Comparison of ENCODE assay signal across 1 cellular context in the genomic region with DNA sequence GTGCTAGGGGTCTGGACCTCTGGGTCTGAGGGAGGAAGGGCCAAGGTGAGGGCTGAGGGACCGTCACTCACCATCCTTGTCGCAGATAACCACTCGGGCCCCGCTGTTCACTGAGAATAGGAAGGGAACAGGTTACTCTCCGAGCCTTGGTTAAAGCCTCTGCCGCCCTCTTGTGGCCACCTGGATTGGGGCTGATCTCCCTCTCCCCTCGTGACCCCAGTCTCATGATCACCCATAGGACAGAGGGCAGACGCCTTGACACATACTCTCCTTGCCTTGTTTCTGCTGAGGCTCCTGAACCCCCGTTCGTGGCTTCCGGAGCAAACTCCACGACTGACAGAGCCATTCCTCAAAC.
TF ChIP-seq lines count a peak whose summit lies in the region.

No MANE protein-coding gene starts in this region.

TF ChIP-seq in HepG2, 621 proteins besides CTCF, POLR2A, EP300 and RAD21 (continued from another document and continues in another):
- TF ChIP-seq, protein P1, sequence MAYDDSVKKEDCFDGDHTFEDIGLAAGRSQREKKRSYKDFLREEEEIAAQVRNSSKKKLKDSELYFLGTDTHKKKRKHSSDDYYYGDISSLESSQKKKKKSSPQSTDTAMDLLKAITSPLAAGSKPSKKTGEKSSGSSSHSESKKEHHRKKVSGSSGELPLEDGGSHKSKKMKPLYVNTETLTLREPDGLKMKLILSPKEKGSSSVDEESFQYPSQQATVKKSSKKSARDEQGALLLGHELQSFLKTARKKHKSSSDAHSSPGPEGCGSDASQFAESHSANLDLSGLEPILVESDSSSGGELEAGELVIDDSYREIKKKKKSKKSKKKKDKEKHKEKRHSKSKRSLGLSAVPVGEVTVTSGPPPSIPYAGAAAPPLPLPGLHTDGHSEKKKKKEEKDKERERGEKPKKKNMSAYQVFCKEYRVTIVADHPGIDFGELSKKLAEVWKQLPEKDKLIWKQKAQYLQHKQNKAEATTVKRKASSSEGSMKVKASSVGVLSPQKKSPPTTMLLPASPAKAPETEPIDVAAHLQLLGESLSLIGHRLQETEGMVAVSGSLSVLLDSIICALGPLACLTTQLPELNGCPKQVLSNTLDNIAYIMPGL (CRISPR knock-in tag; IDR thresholded peaks at IDR 0.05; ENCODE audit: borderline replicate concordance in 1 of 2, low read depth in 1 of 2): peak in 1 of 2 experiments; percentile 57; a peak in 3 of 4 replicates
- TF ChIP-seq, protein P2, sequence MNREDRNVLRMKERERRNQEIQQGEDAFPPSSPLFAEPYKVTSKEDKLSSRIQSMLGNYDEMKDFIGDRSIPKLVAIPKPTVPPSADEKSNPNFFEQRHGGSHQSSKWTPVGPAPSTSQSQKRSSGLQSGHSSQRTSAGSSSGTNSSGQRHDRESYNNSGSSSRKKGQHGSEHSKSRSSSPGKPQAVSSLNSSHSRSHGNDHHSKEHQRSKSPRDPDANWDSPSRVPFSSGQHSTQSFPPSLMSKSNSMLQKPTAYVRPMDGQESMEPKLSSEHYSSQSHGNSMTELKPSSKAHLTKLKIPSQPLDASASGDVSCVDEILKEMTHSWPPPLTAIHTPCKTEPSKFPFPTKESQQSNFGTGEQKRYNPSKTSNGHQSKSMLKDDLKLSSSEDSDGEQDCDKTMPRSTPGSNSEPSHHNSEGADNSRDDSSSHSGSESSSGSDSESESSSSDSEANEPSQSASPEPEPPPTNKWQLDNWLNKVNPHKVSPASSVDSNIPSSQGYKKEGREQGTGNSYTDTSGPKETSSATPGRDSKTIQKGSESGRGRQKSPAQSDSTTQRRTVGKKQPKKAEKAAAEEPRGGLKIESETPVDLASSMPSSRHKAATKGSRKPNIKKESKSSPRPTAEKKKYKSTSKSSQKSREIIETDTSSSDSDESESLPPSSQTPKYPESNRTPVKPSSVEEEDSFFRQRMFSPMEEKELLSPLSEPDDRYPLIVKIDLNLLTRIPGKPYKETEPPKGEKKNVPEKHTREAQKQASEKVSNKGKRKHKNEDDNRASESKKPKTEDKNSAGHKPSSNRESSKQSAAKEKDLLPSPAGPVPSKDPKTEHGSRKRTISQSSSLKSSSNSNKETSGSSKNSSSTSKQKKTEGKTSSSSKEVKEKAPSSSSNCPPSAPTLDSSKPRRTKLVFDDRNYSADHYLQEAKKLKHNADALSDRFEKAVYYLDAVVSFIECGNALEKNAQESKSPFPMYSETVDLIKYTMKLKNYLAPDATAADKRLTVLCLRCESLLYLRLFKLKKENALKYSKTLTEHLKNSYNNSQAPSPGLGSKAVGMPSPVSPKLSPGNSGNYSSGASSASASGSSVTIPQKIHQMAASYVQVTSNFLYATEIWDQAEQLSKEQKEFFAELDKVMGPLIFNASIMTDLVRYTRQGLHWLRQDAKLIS (CRISPR knock-in tag; IDR thresholded peaks at IDR 0.05): no peak
- TF ChIP-seq HMG20B (CRISPR knock-in tag; conservative IDR thresholded peaks at IDR 0.05) (no peak), MTA1 (CRISPR knock-in tag; IDR thresholded peaks at IDR 0.05; ENCODE audit: borderline replicate concordance) (no peak), ZNF282 (IDR thresholded peaks at IDR 0.05; ENCODE audit: partially characterized antibody) (no peak), WIZ (CRISPR knock-in tag; IDR thresholded peaks at IDR 0.05) (no peak), ZNF598 (CRISPR knock-in tag; IDR thresholded peaks at IDR 0.05; ENCODE audit: borderline replicate concordance) (peak; percentile 58; the same call in 1 of the 2 replicates), TOE1 (CRISPR knock-in tag; IDR thresholded peaks at IDR 0.05) (no peak), ZNF143 (CRISPR knock-in tag; IDR thresholded peaks at IDR 0.05) (peak; percentile 49; the same call in 1 of the 2 replicates), HNF4A (CRISPR knock-in tag; IDR thresholded peaks at IDR 0.05) (peak; percentile 38), MAZ (IDR thresholded peaks at IDR 0.05; ENCODE audit: borderline replicate concordance, low read depth, low read length) (0 out of 2 replicates have a peak, but pooled peaks have one; percentile 38), MAZ (CRISPR knock-in tag; IDR thresholded peaks at IDR 0.05; ENCODE audit: low read depth) (peak; percentile 73), ZNF605 (CRISPR knock-in tag; IDR thresholded peaks at IDR 0.05) (0 out of 2 replicates have a peak, but pooled peaks have one; percentile 16), ZNF670 (CRISPR knock-in tag; IDR thresholded peaks at IDR 0.05; ENCODE audit: borderline replicate concordance) (no peak), ZFP41 (CRISPR knock-in tag; IDR thresholded peaks at IDR 0.05; ENCODE audit: borderline replicate concordance) (0 out of 2 replicates have a peak, but pooled peaks have one; percentile 20)
- TF ChIP-seq, protein P3, sequence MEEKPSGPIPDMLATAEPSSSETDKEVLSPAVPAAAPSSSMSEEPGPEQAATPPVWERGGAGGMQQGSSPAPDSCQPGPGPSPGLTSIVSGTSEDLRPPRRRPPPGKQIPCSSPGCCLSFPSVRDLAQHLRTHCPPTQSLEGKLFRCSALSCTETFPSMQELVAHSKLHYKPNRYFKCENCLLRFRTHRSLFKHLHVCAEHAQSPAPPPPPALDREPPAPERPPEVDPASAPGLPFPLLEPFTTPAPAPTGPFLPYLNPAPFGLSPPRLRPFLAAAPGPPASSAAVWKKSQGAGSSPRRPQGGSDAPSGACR (CRISPR knock-in tag; IDR thresholded peaks at IDR 0.05): no peak
- TF ChIP-seq, protein P4, sequence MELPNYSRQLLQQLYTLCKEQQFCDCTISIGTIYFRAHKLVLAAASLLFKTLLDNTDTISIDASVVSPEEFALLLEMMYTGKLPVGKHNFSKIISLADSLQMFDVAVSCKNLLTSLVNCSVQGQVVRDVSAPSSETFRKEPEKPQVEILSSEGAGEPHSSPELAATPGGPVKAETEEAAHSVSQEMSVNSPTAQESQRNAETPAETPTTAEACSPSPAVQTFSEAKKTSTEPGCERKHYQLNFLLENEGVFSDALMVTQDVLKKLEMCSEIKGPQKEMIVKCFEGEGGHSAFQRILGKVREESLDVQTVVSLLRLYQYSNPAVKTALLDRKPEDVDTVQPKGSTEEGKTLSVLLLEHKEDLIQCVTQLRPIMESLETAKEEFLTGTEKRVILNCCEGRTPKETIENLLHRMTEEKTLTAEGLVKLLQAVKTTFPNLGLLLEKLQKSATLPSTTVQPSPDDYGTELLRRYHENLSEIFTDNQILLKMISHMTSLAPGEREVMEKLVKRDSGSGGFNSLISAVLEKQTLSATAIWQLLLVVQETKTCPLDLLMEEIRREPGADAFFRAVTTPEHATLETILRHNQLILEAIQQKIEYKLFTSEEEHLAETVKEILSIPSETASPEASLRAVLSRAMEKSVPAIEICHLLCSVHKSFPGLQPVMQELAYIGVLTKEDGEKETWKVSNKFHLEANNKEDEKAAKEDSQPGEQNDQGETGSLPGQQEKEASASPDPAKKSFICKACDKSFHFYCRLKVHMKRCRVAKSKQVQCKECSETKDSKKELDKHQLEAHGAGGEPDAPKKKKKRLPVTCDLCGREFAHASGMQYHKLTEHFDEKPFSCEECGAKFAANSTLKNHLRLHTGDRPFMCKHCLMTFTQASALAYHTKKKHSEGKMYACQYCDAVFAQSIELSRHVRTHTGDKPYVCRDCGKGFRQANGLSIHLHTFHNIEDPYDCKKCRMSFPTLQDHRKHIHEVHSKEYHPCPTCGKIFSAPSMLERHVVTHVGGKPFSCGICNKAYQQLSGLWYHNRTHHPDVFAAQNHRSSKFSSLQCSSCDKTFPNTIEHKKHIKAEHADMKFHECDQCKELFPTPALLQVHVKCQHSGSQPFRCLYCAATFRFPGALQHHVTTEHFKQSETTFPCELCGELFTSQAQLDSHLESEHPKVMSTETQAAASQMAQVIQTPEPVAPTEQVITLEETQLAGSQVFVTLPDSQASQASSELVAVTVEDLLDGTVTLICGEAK (IDR thresholded peaks at IDR 0.05): no peak
- TF ChIP-seq, protein P4 (CRISPR knock-in tag; IDR thresholded peaks at IDR 0.05): peak; percentile 33; the same call in 1 of the 2 replicates
- TF ChIP-seq, protein P5, sequence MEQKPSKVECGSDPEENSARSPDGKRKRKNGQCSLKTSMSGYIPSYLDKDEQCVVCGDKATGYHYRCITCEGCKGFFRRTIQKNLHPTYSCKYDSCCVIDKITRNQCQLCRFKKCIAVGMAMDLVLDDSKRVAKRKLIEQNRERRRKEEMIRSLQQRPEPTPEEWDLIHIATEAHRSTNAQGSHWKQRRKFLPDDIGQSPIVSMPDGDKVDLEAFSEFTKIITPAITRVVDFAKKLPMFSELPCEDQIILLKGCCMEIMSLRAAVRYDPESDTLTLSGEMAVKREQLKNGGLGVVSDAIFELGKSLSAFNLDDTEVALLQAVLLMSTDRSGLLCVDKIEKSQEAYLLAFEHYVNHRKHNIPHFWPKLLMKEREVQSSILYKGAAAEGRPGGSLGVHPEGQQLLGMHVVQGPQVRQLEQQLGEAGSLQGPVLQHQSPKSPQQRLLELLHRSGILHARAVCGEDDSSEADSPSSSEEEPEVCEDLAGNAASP (CRISPR knock-in tag; IDR thresholded peaks at IDR 0.05; ENCODE audit: borderline replicate concordance): peak; percentile 91; the same call in 1 of the 2 replicates
- TF ChIP-seq, protein P6, sequence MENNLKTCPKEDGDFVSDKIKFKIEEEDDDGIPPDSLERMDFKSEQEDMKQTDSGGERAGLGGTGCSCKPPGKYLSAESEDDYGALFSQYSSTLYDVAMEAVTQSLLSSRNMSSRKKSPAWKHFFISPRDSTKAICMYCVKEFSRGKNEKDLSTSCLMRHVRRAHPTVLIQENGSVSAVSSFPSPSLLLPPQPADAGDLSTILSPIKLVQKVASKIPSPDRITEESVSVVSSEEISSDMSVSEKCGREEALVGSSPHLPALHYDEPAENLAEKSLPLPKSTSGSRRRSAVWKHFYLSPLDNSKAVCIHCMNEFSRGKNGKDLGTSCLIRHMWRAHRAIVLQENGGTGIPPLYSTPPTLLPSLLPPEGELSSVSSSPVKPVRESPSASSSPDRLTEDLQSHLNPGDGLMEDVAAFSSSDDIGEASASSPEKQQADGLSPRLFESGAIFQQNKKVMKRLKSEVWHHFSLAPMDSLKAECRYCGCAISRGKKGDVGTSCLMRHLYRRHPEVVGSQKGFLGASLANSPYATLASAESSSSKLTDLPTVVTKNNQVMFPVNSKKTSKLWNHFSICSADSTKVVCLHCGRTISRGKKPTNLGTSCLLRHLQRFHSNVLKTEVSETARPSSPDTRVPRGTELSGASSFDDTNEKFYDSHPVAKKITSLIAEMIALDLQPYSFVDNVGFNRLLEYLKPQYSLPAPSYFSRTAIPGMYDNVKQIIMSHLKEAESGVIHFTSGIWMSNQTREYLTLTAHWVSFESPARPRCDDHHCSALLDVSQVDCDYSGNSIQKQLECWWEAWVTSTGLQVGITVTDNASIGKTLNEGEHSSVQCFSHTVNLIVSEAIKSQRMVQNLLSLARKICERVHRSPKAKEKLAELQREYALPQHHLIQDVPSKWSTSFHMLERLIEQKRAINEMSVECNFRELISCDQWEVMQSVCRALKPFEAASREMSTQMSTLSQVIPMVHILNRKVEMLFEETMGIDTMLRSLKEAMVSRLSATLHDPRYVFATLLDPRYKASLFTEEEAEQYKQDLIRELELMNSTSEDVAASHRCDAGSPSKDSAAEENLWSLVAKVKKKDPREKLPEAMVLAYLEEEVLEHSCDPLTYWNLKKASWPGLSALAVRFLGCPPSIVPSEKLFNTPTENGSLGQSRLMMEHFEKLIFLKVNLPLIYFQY (CRISPR knock-in tag; IDR thresholded peaks at IDR 0.05; ENCODE audit: borderline replicate concordance): no peak
- TF ChIP-seq, protein P7, sequence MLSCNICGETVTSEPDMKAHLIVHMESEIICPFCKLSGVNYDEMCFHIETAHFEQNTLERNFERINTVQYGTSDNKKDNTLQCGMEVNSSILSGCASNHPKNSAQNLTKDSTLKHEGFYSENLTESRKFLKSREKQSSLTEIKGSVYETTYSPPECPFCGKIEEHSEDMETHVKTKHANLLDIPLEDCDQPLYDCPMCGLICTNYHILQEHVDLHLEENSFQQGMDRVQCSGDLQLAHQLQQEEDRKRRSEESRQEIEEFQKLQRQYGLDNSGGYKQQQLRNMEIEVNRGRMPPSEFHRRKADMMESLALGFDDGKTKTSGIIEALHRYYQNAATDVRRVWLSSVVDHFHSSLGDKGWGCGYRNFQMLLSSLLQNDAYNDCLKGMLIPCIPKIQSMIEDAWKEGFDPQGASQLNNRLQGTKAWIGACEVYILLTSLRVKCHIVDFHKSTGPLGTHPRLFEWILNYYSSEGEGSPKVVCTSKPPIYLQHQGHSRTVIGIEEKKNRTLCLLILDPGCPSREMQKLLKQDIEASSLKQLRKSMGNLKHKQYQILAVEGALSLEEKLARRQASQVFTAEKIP (CRISPR knock-in tag; IDR thresholded peaks at IDR 0.05; ENCODE audit: borderline replicate concordance): no peak
- TF ChIP-seq, protein P8, sequence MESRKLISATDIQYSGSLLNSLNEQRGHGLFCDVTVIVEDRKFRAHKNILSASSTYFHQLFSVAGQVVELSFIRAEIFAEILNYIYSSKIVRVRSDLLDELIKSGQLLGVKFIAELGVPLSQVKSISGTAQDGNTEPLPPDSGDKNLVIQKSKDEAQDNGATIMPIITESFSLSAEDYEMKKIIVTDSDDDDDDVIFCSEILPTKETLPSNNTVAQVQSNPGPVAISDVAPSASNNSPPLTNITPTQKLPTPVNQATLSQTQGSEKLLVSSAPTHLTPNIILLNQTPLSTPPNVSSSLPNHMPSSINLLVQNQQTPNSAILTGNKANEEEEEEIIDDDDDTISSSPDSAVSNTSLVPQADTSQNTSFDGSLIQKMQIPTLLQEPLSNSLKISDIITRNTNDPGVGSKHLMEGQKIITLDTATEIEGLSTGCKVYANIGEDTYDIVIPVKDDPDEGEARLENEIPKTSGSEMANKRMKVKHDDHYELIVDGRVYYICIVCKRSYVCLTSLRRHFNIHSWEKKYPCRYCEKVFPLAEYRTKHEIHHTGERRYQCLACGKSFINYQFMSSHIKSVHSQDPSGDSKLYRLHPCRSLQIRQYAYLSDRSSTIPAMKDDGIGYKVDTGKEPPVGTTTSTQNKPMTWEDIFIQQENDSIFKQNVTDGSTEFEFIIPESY (CRISPR knock-in tag; IDR thresholded peaks at IDR 0.05): peak; percentile 55; the same call in 1 of the 2 replicates
